In the genomic region with DNA sequence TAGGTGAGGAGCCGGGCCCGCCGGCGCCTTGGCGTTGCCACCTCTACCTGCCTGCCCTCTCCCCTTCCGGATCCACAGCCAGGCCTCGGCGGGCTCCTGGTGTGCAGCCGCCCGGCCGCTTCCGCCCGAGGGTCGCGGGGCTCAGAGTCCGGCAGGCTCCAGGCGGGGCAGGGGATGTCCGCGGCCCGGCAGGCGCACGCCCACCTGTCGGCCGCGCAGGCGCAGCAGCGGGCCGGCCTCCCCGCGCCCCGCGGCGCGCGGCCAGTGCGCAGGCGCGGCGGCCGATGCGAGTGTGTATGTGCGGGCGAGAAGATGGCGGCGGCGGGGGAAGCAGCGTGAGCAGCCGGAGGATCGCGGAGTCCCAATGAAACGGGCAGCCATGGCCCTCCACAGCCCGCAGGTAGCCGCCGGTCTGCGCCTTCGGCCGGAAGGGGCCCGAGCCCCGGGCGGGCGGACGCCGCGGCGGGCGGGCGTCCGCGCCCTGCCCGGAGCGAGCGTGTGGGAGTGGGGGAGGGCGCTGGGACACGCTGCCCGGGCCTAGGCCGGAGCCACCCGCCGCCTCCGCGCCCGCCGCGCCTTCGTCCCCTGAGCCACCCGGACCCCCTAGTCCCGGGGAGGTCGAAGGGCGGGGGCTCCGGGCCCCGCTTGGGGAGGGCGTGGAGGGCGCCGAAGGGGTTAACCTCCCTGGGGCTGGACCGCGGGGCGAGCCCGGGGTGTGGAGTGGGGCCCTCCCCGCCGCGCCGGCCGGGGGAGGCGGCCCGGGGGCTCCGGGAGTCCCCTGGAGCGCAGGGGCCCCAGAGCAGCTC, we compare ENCODE assay signal across 1 cellular context.
TF ChIP-seq lines count a peak whose summit lies in the region.

A gene with protein sequence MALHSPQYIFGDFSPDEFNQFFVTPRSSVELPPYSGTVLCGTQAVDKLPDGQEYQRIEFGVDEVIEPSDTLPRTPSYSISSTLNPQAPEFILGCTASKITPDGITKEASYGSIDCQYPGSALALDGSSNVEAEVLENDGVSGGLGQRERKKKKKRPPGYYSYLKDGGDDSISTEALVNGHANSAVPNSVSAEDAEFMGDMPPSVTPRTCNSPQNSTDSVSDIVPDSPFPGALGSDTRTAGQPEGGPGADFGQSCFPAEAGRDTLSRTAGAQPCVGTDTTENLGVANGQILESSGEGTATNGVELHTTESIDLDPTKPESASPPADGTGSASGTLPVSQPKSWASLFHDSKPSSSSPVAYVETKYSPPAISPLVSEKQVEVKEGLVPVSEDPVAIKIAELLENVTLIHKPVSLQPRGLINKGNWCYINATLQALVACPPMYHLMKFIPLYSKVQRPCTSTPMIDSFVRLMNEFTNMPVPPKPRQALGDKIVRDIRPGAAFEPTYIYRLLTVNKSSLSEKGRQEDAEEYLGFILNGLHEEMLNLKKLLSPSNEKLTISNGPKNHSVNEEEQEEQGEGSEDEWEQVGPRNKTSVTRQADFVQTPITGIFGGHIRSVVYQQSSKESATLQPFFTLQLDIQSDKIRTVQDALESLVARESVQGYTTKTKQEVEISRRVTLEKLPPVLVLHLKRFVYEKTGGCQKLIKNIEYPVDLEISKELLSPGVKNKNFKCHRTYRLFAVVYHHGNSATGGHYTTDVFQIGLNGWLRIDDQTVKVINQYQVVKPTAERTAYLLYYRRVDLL (plus strand): TSS at position 289 of the 806 bp plus-strand sequence. CDS start 91 bp downstream, at position 380.

TF ChIP-seq in HepG2, 621 proteins besides CTCF, POLR2A, EP300 and RAD21 (continued from another document and continues in another):
- TF ChIP-seq, protein P1, sequence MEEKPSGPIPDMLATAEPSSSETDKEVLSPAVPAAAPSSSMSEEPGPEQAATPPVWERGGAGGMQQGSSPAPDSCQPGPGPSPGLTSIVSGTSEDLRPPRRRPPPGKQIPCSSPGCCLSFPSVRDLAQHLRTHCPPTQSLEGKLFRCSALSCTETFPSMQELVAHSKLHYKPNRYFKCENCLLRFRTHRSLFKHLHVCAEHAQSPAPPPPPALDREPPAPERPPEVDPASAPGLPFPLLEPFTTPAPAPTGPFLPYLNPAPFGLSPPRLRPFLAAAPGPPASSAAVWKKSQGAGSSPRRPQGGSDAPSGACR (CRISPR knock-in tag; IDR thresholded peaks at IDR 0.05) = peak; percentile 58; the same call in 1 of the 2 replicates
- TF ChIP-seq GABPB1 (CRISPR knock-in tag; IDR thresholded peaks at IDR 0.05) (peak; percentile 92), ZNF512B (CRISPR knock-in tag; IDR thresholded peaks at IDR 0.05; ENCODE audit: borderline replicate concordance) (no peak), CSRNP1 (CRISPR knock-in tag; IDR thresholded peaks at IDR 0.05) (no peak; the same call in 1 of the 2 replicates), RXRA (CRISPR knock-in tag; IDR thresholded peaks at IDR 0.05) (no peak; the same call in 1 of the 2 replicates), ATF7-NPFF (CRISPR knock-in tag; IDR thresholded peaks at IDR 0.05; ENCODE audit: low read depth) (peak; percentile 67; the same call in 1 of the 2 replicates), ZNF264 (CRISPR knock-in tag; IDR thresholded peaks at IDR 0.05) (peak; percentile 21; the same call in 1 of the 2 replicates), JDP2 (CRISPR knock-in tag; IDR thresholded peaks at IDR 0.05; ENCODE audit: borderline replicate concordance) (no peak; the same call in 1 of the 2 replicates), ZSCAN22 (CRISPR knock-in tag; IDR thresholded peaks at IDR 0.05) (no peak; the same call in 1 of the 2 replicates), ZNF263 (CRISPR knock-in tag; IDR thresholded peaks at IDR 0.05) (peak; percentile 70), ZNF496 (CRISPR knock-in tag; IDR thresholded peaks at IDR 0.05; ENCODE audit: insufficient replicate concordance) (no peak), SALL1 (CRISPR knock-in tag; IDR thresholded peaks at IDR 0.05) (peak; percentile 57), ZNF709 (CRISPR knock-in tag; IDR thresholded peaks at IDR 0.05) (no peak), ATF4 (CRISPR knock-in tag; IDR thresholded peaks at IDR 0.05) (peak in 1 of 2 experiments; percentile 63; a peak in 1 of 4 replicates), FOXC1 (CRISPR knock-in tag; IDR thresholded peaks at IDR 0.05; ENCODE audit: borderline replicate concordance) (peak; percentile 87; the same call in 1 of the 2 replicates), TGIF2 (CRISPR knock-in tag; IDR thresholded peaks at IDR 0.05) (no peak), HNF1B (CRISPR knock-in tag; IDR thresholded peaks at IDR 0.05) (no peak), PAWR (CRISPR knock-in tag; IDR thresholded peaks at IDR 0.05; ENCODE audit: borderline replicate concordance) (0 out of 2 replicates have a peak, but pooled peaks have one; percentile 0), ZNF7 (CRISPR knock-in tag; IDR thresholded peaks at IDR 0.05) (no peak), MEIS1 (CRISPR knock-in tag; IDR thresholded peaks at IDR 0.05; ENCODE audit: borderline replicate concordance) (no peak), ZNF646 (CRISPR knock-in tag; IDR thresholded peaks at IDR 0.05) (no peak), AHR (CRISPR knock-in tag; IDR thresholded peaks at IDR 0.05) (no peak), KDM6A (CRISPR knock-in tag; IDR thresholded peaks at IDR 0.05; ENCODE audit: low read depth) (no peak), HNRNPK (IDR thresholded peaks at IDR 0.05; ENCODE audit: low read depth, low read length, poor library complexity, severe bottlenecking) (peak; percentile 8), ZNF598 (CRISPR knock-in tag; IDR thresholded peaks at IDR 0.05; ENCODE audit: borderline replicate concordance) (0 out of 2 replicates have a peak, but pooled peaks have one; percentile 63), AKAP8 (CRISPR knock-in tag; IDR thresholded peaks at IDR 0.05) (no peak), BHLHE40 (IDR thresholded peaks at IDR 0.05; ENCODE audit: low read length) (no peak; the same call in 1 of the 2 replicates), ZNF230 (CRISPR knock-in tag; IDR thresholded peaks at IDR 0.05) (0 out of 2 replicates have a peak, but pooled peaks have one; percentile 34), GPN1 (CRISPR knock-in tag; IDR thresholded peaks at IDR 0.05; ENCODE audit: borderline replicate concordance) (no peak; the same call in 1 of the 2 replicates), MTA3 (CRISPR knock-in tag; IDR thresholded peaks at IDR 0.05) (no peak)
- TF ChIP-seq, protein P2, sequence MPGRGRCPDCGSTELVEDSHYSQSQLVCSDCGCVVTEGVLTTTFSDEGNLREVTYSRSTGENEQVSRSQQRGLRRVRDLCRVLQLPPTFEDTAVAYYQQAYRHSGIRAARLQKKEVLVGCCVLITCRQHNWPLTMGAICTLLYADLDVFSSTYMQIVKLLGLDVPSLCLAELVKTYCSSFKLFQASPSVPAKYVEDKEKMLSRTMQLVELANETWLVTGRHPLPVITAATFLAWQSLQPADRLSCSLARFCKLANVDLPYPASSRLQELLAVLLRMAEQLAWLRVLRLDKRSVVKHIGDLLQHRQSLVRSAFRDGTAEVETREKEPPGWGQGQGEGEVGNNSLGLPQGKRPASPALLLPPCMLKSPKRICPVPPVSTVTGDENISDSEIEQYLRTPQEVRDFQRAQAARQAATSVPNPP (CRISPR knock-in tag; IDR thresholded peaks at IDR 0.05) = no peak
- TF ChIP-seq, protein P3, sequence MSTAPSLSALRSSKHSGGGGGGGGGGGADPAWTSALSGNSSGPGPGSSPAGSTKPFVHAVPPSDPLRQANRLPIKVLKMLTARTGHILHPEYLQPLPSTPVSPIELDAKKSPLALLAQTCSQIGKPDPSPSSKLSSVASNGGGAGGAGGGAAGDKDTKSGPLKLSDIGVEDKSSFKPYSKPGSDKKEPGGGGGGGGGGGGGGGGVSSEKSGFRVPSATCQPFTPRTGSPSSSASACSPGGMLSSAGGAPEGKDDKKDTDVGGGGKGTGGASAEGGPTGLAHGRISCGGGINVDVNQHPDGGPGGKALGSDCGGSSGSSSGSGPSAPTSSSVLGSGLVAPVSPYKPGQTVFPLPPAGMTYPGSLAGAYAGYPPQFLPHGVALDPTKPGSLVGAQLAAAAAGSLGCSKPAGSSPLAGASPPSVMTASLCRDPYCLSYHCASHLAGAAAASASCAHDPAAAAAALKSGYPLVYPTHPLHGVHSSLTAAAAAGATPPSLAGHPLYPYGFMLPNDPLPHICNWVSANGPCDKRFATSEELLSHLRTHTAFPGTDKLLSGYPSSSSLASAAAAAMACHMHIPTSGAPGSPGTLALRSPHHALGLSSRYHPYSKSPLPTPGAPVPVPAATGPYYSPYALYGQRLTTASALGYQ (CRISPR knock-in tag; IDR thresholded peaks at IDR 0.05) = peak; percentile 88
